Comparison of ENCODE assay signal across 26 cellular contexts in genomic region chr9:98606730-98607129, GRCh38.
"Had no signal": no experiment of that assay in that cellular context is flagged by ENCODE, and none has a peak within 500 bp of the region (broad histone marks: within the 10 kb centered on the region; RNA-seq: fewer than 3 reads in every experiment).

No MANE protein-coding gene starts in this region.

- H3K4me1 Mint-ChIP-seq: naive thymus-derived CD8-positive, alpha-beta T cell; stimulated activated effector memory CD8-positive, alpha-beta T cell treated with anti-CD3 and anti-CD28 coated beads, Interleukin-12 subunit alpha, Interleukin-12 subunit beta, amount 100 ng/mL, for 72 hours had no signal

- H3K27ac Mint-ChIP-seq: naive thymus-derived CD8-positive, alpha-beta T cell; nephron; stimulated activated effector memory CD8-positive, alpha-beta T cell treated with anti-CD3 and anti-CD28 coated beads, Interleukin-12 subunit alpha, Interleukin-12 subunit beta, amount 100 ng/mL, for 72 hours; stimulated activated naive CD8-positive, alpha-beta T cell treated with anti-CD3 and anti-CD28 coated beads, Interleukin-15, Interleukin-2, amounts not matched to agents 100 ng/mL and 50 ng/mL, for 24 hours had no signal

- H3K36me3 Mint-ChIP-seq: naive thymus-derived CD8-positive, alpha-beta T cell; stimulated activated effector memory CD8-positive, alpha-beta T cell treated with anti-CD3 and anti-CD28 coated beads, Interleukin-12 subunit alpha, Interleukin-12 subunit beta, amount 100 ng/mL, for 72 hours had no signal

- H3K4me3 Mint-ChIP-seq: naive thymus-derived CD8-positive, alpha-beta T cell; nephron; neural crest cell; stimulated activated effector memory CD8-positive, alpha-beta T cell treated with anti-CD3 and anti-CD28 coated beads, Interleukin-12 subunit alpha, Interleukin-12 subunit beta, amount 100 ng/mL, for 72 hours; stimulated activated naive CD8-positive, alpha-beta T cell treated with anti-CD3 and anti-CD28 coated beads, Interleukin-15, Interleukin-2, amounts not matched to agents 100 ng/mL and 50 ng/mL, for 24 hours had no signal

- H3K4me1 ChIP-seq: left lung, lower lobe of right lung, pancreas, prostate gland, tibial artery, upper lobe of right lung had no signal

- H3K9me3 Mint-ChIP-seq: nephron; neural crest cell; stimulated activated effector memory CD8-positive, alpha-beta T cell treated with anti-CD3 and anti-CD28 coated beads, Interleukin-12 subunit alpha, Interleukin-12 subunit beta, amount 100 ng/mL, for 72 hours; stimulated activated naive CD8-positive, alpha-beta T cell treated with anti-CD3 and anti-CD28 coated beads, Interleukin-15, Interleukin-2, amounts not matched to agents 100 ng/mL and 50 ng/mL, for 24 hours had no signal

- FAIRE-seq: kidney, pancreas had no signal

- H3K27ac ChIP-seq: left lung, lower lobe of right lung, pancreas, prostate gland, skin epidermis, suprapubic skin, thoracic aorta, tibial artery, upper lobe of right lung had no signal

- H3K36me3 ChIP-seq: left lung, lower lobe of right lung, pancreas, prostate gland, suprapubic skin, thoracic aorta, tibial artery, upper lobe of right lung had no signal

- DNase-seq: hippocampal formation; kidney; left colon; left lung; lower lobe of right lung; mammary epithelial cell; naive thymus-derived CD8-positive, alpha-beta T cell; nucleus accumbens; pancreas; posterior cingulate gyrus; retina; right cardiac atrium; stimulated activated CD4-positive, alpha-beta T cell treated with anti-CD3 and anti-CD28 coated beads, Interleukin-4, amount 100 ng/mL, for 24 hours; stimulated activated naive CD4-positive, alpha-beta T cell; tibial artery; trophoblast cell; upper lobe of right lung had no signal

- ATAC-seq: left colon; left lung; lower lobe of right lung; naive thymus-derived CD8-positive, alpha-beta T cell; pancreas; right cardiac atrium; sciatic nerve; stimulated activated effector memory CD8-positive, alpha-beta T cell treated with anti-CD3 and anti-CD28 coated beads, Interleukin-12 subunit alpha, Interleukin-12 subunit beta, amount 100 ng/mL, for 72 hours; upper lobe of right lung had no signal

- H3K4me3 ChIP-seq: left lung, lower lobe of right lung, pancreas, prostate gland, skin epidermis, suprapubic skin, thoracic aorta, tibial artery, upper lobe of right lung had no signal

- H3K27me3 ChIP-seq: left lung, pancreas, suprapubic skin, upper lobe of right lung had no signal

- H3K9me3 ChIP-seq: left lung, lower lobe of right lung, pancreas, prostate gland, suprapubic skin, thoracic aorta, tibial artery, upper lobe of right lung had no signal
